Comparison of ENCODE assay signal across 2 cellular contexts in genomic region chr4:70534886-70535285, GRCh38. TPM values are rescaled to one million over a fixed set of nuclear protein-coding genes. Genes with fewer than 3 reads are reported as not detected.
"Had no signal": no experiment of that assay in that cellular context is flagged by ENCODE, and none has a peak within 500 bp of the region (broad histone marks: within the 10 kb centered on the region; RNA-seq: fewer than 3 reads in every experiment).

No MANE protein-coding gene starts in this region.

RNA-seq across cellular contexts. Expression of gene AMTN, which starts 16.5 kb away (rescaled TPM):
- polyA plus RNA-seq: urinary bladder had no signal

RNA-seq across cellular contexts. Expression of gene AMBN, which starts 57.2 kb away (rescaled TPM):
- polyA plus RNA-seq: stomach, urinary bladder had no signal
